ENCODE assay signal across 25 cellular contexts in genomic region chr16:12551530-12551929, GRCh38.
DNase-seq lines count a peak whose midpoint lies in the region; ATAC-seq and TF ChIP-seq lines count a peak whose summit lies in the region.
"Had no signal": no experiment of that assay in that cellular context is flagged by ENCODE, and none has a peak within 500 bp of the region (broad histone marks: within the 10 kb centered on the region; RNA-seq: fewer than 3 reads in every experiment).

No MANE protein-coding gene starts in this region.

- no TSS peak for BruUV-seq in Caco-2 (replicated peaks; lab: Mats Ljungman, UMichigan)

- no peak for TF ChIP-seq CTCF in Caco-2 (IDR thresholded peaks at IDR 0.05; ENCODE audit: insufficient read depth in 1 of 2, low read depth in 1 of 2, low read length in 1 of 2, severe bottlenecking in 1 of 2, unreplicated experiment in 1 of 2)

- no peaks in the 10 kb centered on the region for H3K36me3 Mint-ChIP-seq in activated CD8-positive, alpha-beta memory T cell treated with anti-CD3 and anti-CD28 coated beads, Interleukin-2, amount 10 ng/mL, durations not matched to agents 7 days and 5 days
- no peaks in the 10 kb centered on the region for H3K36me3 Mint-ChIP-seq in Caco-2 (ENCODE audit: insufficient read depth, unreplicated experiment)
- peaks cover 3% of the 10 kb centered on the region for H3K36me3 Mint-ChIP-seq in T-helper 2 cell treated with Interferon-gamma antibody and Interleukin-4, amounts not matched to agents 5 μg/mL and 100 μg/mL, for 36 hours (ENCODE audit: low read depth)
- peaks cover 0 to 7% (median 5%) of the 10 kb centered on the region in 5 donors for H3K36me3 Mint-ChIP-seq in naive thymus-derived CD4-positive, alpha-beta T cell
- H3K36me3 Mint-ChIP-seq: immature natural killer cell had no signal

- peaks cover 11% of the 10 kb centered on the region for H3K4me1 ChIP-seq in Caco-2
- H3K4me1 ChIP-seq in naive thymus-derived CD4-positive, alpha-beta T cell (ENCODE audit: control insufficient read depth in 2 of 2, insufficient read depth in 2 of 2, low read length in 2 of 2): peaks cover 0 to 10% of the 10 kb centered on the region in 2 donors
- H3K4me1 ChIP-seq: breast epithelium, upper lobe of left lung had no signal

- peaks cover 48% of the 10 kb centered on the region for H3K4me1 Mint-ChIP-seq in activated CD8-positive, alpha-beta memory T cell treated with anti-CD3 and anti-CD28 coated beads, Interleukin-2, amount 10 ng/mL, durations not matched to agents 7 days and 5 days
- H3K4me1 Mint-ChIP-seq in Caco-2 (ENCODE audit: low read depth, unreplicated experiment): no peaks in the 10 kb centered on the region
- H3K4me1 Mint-ChIP-seq in T-helper 2 cell treated with Interferon-gamma antibody and Interleukin-4, amounts not matched to agents 5 μg/mL and 100 μg/mL, for 36 hours (ENCODE audit: low read depth): peaks cover 45% of the 10 kb centered on the region
- peaks cover 19 to 69% (median 45%) of the 10 kb centered on the region in 7 donors for H3K4me1 Mint-ChIP-seq in naive thymus-derived CD4-positive, alpha-beta T cell

- DNase-seq in activated CD8-positive, alpha-beta memory T cell treated with anti-CD3 and anti-CD28 coated beads, Interleukin-2, amount 10 ng/mL, durations not matched to agents 7 days and 5 days: peak; percentile 52
- no peak for DNase-seq in activated CD8-positive, alpha-beta memory T cell treated with anti-CD3 and anti-CD28 coated beads, Interleukin-2, amount 50 U/mL, for 4 hours
- DNase-seq in Caco-2 (no peak), MV-4-11 (lab: John Stamatoyannopoulos, UW) (no peak)
- no peak for DNase-seq in T-helper 2 cell treated with Interferon-gamma antibody and Interleukin-4, amounts not matched to agents 5 μg/mL and 100 μg/mL, for 36 hours (ENCODE audit: low spot score)
- peak in 6 of 9 donors; percentile 13 to 55 (median 47) for DNase-seq in naive thymus-derived CD4-positive, alpha-beta T cell
- DNase-seq: activated CD8-positive, alpha-beta memory T cell treated with anti-CD3 and anti-CD28 coated beads for 24 hours; amygdala; Calu3; esophagus squamous epithelium; Kasumi-1; NCI-H1694 treated with DMSO at 0.1 percent for 48 hours; NCI-H2171 treated with DMSO at 0.1 percent for 48 hours; NCI-H526; small intestine; stimulated activated CD4-positive, alpha-beta T cell treated with anti-CD3 and anti-CD28 coated beads, Interleukin-2, amount 100 ng/mL, for 24 hours; substantia nigra; T-helper 9 cell; upper lobe of left lung had no signal

- no peaks in the 10 kb centered on the region for H3K9me3 ChIP-seq in Caco-2
- no peaks in the 10 kb centered on the region for H3K9me3 ChIP-seq in naive thymus-derived CD4-positive, alpha-beta T cell (ENCODE audit: control insufficient read depth in 2 of 3, low read length in 3 of 3)
- H3K9me3 ChIP-seq: breast epithelium, esophagus squamous epithelium, upper lobe of left lung had no signal

- POLR2A ChIA-PET in Caco-2 (lab: Charles Lee): no interaction called here
- POLR2A ChIA-PET in naive thymus-derived CD4-positive, alpha-beta T cell (lab: Charles Lee): no interaction called here

- H3K27me3 Mint-ChIP-seq in activated CD8-positive, alpha-beta memory T cell treated with anti-CD3 and anti-CD28 coated beads, Interleukin-2, amount 10 ng/mL, durations not matched to agents 7 days and 5 days: no peaks in the 10 kb centered on the region
- no peaks in the 10 kb centered on the region for H3K27me3 Mint-ChIP-seq in Caco-2 (ENCODE audit: insufficient read depth, unreplicated experiment)
- H3K27me3 Mint-ChIP-seq in T-helper 2 cell treated with Interferon-gamma antibody and Interleukin-4, amounts not matched to agents 5 μg/mL and 100 μg/mL, for 36 hours (ENCODE audit: low read depth): no peaks in the 10 kb centered on the region
- H3K27me3 Mint-ChIP-seq in naive thymus-derived CD4-positive, alpha-beta T cell: no peaks in the 10 kb centered on the region
- H3K27me3 Mint-ChIP-seq: B cell had no signal

- no peaks in the 10 kb centered on the region for H3K27me3 ChIP-seq in Caco-2 (replicated peaks; ENCODE audit: control insufficient read depth, insufficient read depth, low read length)
- H3K27me3 ChIP-seq in naive thymus-derived CD4-positive, alpha-beta T cell (ENCODE audit: control insufficient read depth in 2 of 2, insufficient read depth in 2 of 2, low read length in 2 of 2): no peaks in the 10 kb centered on the region
- H3K27me3 ChIP-seq: breast epithelium, esophagus squamous epithelium, upper lobe of left lung had no signal

- no peak overlapping the region for H3K4me3 ChIP-seq in Caco-2 (ENCODE audit: low read depth, low read length)
- H3K4me3 ChIP-seq in naive thymus-derived CD4-positive, alpha-beta T cell (ENCODE audit: low read length): no peak overlapping the region
- H3K4me3 ChIP-seq: breast epithelium, esophagus squamous epithelium, SK-N-MC, upper lobe of left lung had no signal

- H3K4me3 Mint-ChIP-seq in activated CD8-positive, alpha-beta memory T cell treated with anti-CD3 and anti-CD28 coated beads, Interleukin-2, amount 10 ng/mL, durations not matched to agents 7 days and 5 days: no peak overlapping the region
- no peak overlapping the region for H3K4me3 Mint-ChIP-seq in Caco-2 (ENCODE audit: unreplicated experiment)
- no peak overlapping the region for H3K4me3 Mint-ChIP-seq in T-helper 2 cell treated with Interferon-gamma antibody and Interleukin-4, amounts not matched to agents 5 μg/mL and 100 μg/mL, for 36 hours
- peak overlapping the region in 6 of 10 donors; percentile 24 to 54 (median 39) for H3K4me3 Mint-ChIP-seq in naive thymus-derived CD4-positive, alpha-beta T cell
- H3K4me3 Mint-ChIP-seq: B cell had no signal

- intact Hi-C loops in Caco-2 (cut with micrococcal nuclease; ENCODE audit: unreplicated experiment): no loop called here
- intact Hi-C loops in naive thymus-derived CD4-positive, alpha-beta T cell (cut with micrococcal nuclease): loop anchor here in 1 of 2 donors (2.0 kb wide), 1 partner anchor 15 kb away; no protein-coding TSS in a partner anchor

- peak; percentile 73 for ATAC-seq in activated CD8-positive, alpha-beta memory T cell treated with anti-CD3 and anti-CD28 coated beads, Interleukin-2, amount 10 ng/mL, durations not matched to agents 7 days and 5 days
- peak; percentile 58 for ATAC-seq in naive thymus-derived CD4-positive, alpha-beta T cell
- no peak for ATAC-seq in HG02870 (IDR thresholded peaks at IDR 0.05; ENCODE audit: unreplicated experiment)
- ATAC-seq in GM18870 (IDR thresholded peaks at IDR 0.05; ENCODE audit: unreplicated experiment): no peak

- no peak overlapping the region for H3K27ac ChIP-seq in naive thymus-derived CD4-positive, alpha-beta T cell (ENCODE audit: low read depth, low read length)
- H3K27ac ChIP-seq: breast epithelium, SK-N-MC, upper lobe of left lung had no signal

- no peaks in the 10 kb centered on the region for H3K36me3 ChIP-seq in Caco-2 (ENCODE audit: control insufficient read depth, insufficient read depth, low read length)
- H3K36me3 ChIP-seq in naive thymus-derived CD4-positive, alpha-beta T cell (ENCODE audit: control insufficient read depth in 2 of 3, insufficient read depth in 3 of 3, low read length in 3 of 3): no peaks in the 10 kb centered on the region
- H3K36me3 ChIP-seq: breast epithelium, esophagus squamous epithelium, upper lobe of left lung had no signal

- peak overlapping the region; percentile 56 for H3K27ac Mint-ChIP-seq in activated CD8-positive, alpha-beta memory T cell treated with anti-CD3 and anti-CD28 coated beads, Interleukin-2, amount 10 ng/mL, durations not matched to agents 7 days and 5 days
- peak overlapping the region; percentile 23 for H3K27ac Mint-ChIP-seq in Caco-2 (ENCODE audit: unreplicated experiment)
- peak overlapping the region; percentile 52 for H3K27ac Mint-ChIP-seq in T-helper 2 cell treated with Interferon-gamma antibody and Interleukin-4, amounts not matched to agents 5 μg/mL and 100 μg/mL, for 36 hours
- peak overlapping the region in 6 of 9 donors; percentile 11 to 64 (median 42) for H3K27ac Mint-ChIP-seq in naive thymus-derived CD4-positive, alpha-beta T cell

- CTCF ChIA-PET in activated CD8-positive, alpha-beta memory T cell treated with anti-CD3 and anti-CD28 coated beads, Interleukin-2, amount 10 ng/mL, durations not matched to agents 7 days and 5 days (lab: Charles Lee): interaction anchor here (1.0 to 1.9 kb wide), 4 partner anchors 12 to 22 kb away, joined by 4 to 7 read pairs (median 6); no protein-coding TSS in a partner anchor
- CTCF ChIA-PET in Caco-2 (lab: Charles Lee): interaction anchor here (0.6 kb wide), 1 partner anchor 137 kb away, joined by 8 read pairs; no protein-coding TSS in a partner anchor
- CTCF ChIA-PET in naive thymus-derived CD4-positive, alpha-beta T cell (lab: Charles Lee): no interaction called here

- H3K9me3 Mint-ChIP-seq in activated CD8-positive, alpha-beta memory T cell treated with anti-CD3 and anti-CD28 coated beads, Interleukin-2, amount 10 ng/mL, durations not matched to agents 7 days and 5 days (ENCODE audit: low read depth): no peaks in the 10 kb centered on the region
- no peaks in the 10 kb centered on the region for H3K9me3 Mint-ChIP-seq in Caco-2 (ENCODE audit: unreplicated experiment)
- H3K9me3 Mint-ChIP-seq in T-helper 2 cell treated with Interferon-gamma antibody and Interleukin-4, amounts not matched to agents 5 μg/mL and 100 μg/mL, for 36 hours: no peaks in the 10 kb centered on the region
- no peaks in the 10 kb centered on the region for H3K9me3 Mint-ChIP-seq in naive thymus-derived CD4-positive, alpha-beta T cell
- H3K9me3 Mint-ChIP-seq: immature natural killer cell had no signal

Comparison
In these comparisons a context has a peak if more than half of its experiments do, and no peak if none do; other contexts are left out.
1. DNase-seq: peak in activated CD8-positive, alpha-beta memory T cell treated with anti-CD3 and anti-CD28 coated beads, Interleukin-2, amount 10 ng/mL, durations not matched to agents 7 days and 5 days (single experiment) and naive thymus-derived CD4-positive, alpha-beta T cell (6 of 9); none in activated CD8-positive, alpha-beta memory T cell treated with anti-CD3 and anti-CD28 coated beads, Interleukin-2, amount 50 U/mL, for 4 hours (single experiment), Caco-2 (0 of 2), T-helper 2 cell treated with Interferon-gamma antibody and Interleukin-4, amounts not matched to agents 5 μg/mL and 100 μg/mL, for 36 hours (single experiment) and MV-4-11 (single experiment).
2. ATAC-seq: peak in activated CD8-positive, alpha-beta memory T cell treated with anti-CD3 and anti-CD28 coated beads, Interleukin-2, amount 10 ng/mL, durations not matched to agents 7 days and 5 days (single experiment) and naive thymus-derived CD4-positive, alpha-beta T cell (single experiment); none in HG02870 (single experiment) and GM18870 (single experiment).
3. H3K4me3 Mint-ChIP-seq: peak in naive thymus-derived CD4-positive, alpha-beta T cell (6 of 10); none in activated CD8-positive, alpha-beta memory T cell treated with anti-CD3 and anti-CD28 coated beads, Interleukin-2, amount 10 ng/mL, durations not matched to agents 7 days and 5 days (single experiment), Caco-2 (single experiment) and T-helper 2 cell treated with Interferon-gamma antibody and Interleukin-4, amounts not matched to agents 5 μg/mL and 100 μg/mL, for 36 hours (single experiment).
4. Peak in every context shown above with its lines, with median percentiles within 50 percentile points of each other: H3K27ac Mint-ChIP-seq.